ENCODE assay signal across 35 cellular contexts in genomic region chr5:132667309-132667708, GRCh38. TPM values are rescaled to one million over a fixed set of nuclear protein-coding genes. Genes with fewer than 3 reads are reported as not detected.
"Had no signal": no experiment of that assay in that cellular context is flagged by ENCODE, and none has a peak within 500 bp of the region (broad histone marks: within the 10 kb centered on the region; RNA-seq: fewer than 3 reads in every experiment).

No MANE protein-coding gene starts in this region.

- H3K9ac ChIP-seq: SK-N-SH had no signal

- H3K4me1 Mint-ChIP-seq: activated naive CD4-positive, alpha-beta T cell treated with anti-CD3 and anti-CD28 coated beads, Interleukin-2, amount 50 U/mL, for 24 hours had no signal

- H3K9me3 ChIP-seq: Peyer's patch, SJSA1, SK-N-SH had no signal

- H3K27me3 Mint-ChIP-seq: activated CD4-positive, alpha-beta memory T cell treated with anti-CD3 and anti-CD28 coated beads for 36 hours; activated CD4-positive, alpha-beta T cell treated with anti-CD3 and anti-CD28 coated beads, Interleukin-2, amount 10 ng/mL, durations not matched to agents 7 days and 5 days; activated naive CD4-positive, alpha-beta T cell treated with anti-CD3 and anti-CD28 coated beads, Interleukin-2, amount 50 U/mL, for 24 hours had no signal

- H3K36me3 ChIP-seq: brain microvascular endothelial cell, Peyer's patch, SJSA1 had no signal

- H3K4me3 ChIP-seq: Peyer's patch, SJSA1 had no signal

- H3K27ac ChIP-seq: brain microvascular endothelial cell, Peyer's patch, SJSA1 had no signal

- DNase-seq: activated CD4-positive, alpha-beta memory T cell treated with anti-CD3 and anti-CD28 coated beads for 36 hours; activated CD4-positive, alpha-beta T cell treated with anti-CD3 and anti-CD28 coated beads, Interleukin-2, amount 10 ng/mL, durations not matched to agents 7 days and 5 days; activated CD8-positive, alpha-beta memory T cell treated with anti-CD3 and anti-CD28 coated beads, Interleukin-2, amount 50 U/mL, for 4 hours; activated effector memory CD4-positive, alpha-beta T cell treated with Interleukin-2 at 50 U/mL for 16 hours; activated T-cell treated with anti-CD3 and anti-CD28 coated beads for 4 hours; activated T-cell treated with anti-CD3 and anti-CD28 coated beads, Interleukin-2, amount 50 U/mL, for 4 hours; amniotic stem cell; aorta; brain microvascular endothelial cell; central memory CD4-positive, alpha-beta T cell; KG1; MM.1S; MV-4-11; NCI-H1092; NCI-H1436 treated with DMSO at 0.1 percent for 48 hours; NCI-H1694 treated with DMSO at 0.1 percent for 48 hours; NCI-H2029 treated with DMSO at 0.1 percent for 48 hours; NCI-H2107; NCI-H2171; NCI-H510A; NCI-H526; NCI-H748 treated with DMSO at 0.1 percent for 48 hours; NK-92 treated with Interleukin-12 subunit alpha and Interleukin-12 subunit beta, amount 100 ng/mL, for 24 hours; PC-3; Peyer's patch; RPMI8226; SHP77 treated with DMSO at 0.1 percent for 48 hours; SK-N-SH; T-helper 2 cell; T1000 had no signal

- H3K9me3 Mint-ChIP-seq: activated CD4-positive, alpha-beta memory T cell treated with anti-CD3 and anti-CD28 coated beads for 36 hours; activated CD4-positive, alpha-beta T cell treated with anti-CD3 and anti-CD28 coated beads, Interleukin-2, amount 10 ng/mL, durations not matched to agents 7 days and 5 days; activated naive CD4-positive, alpha-beta T cell treated with anti-CD3 and anti-CD28 coated beads, Interleukin-2, amount 50 U/mL, for 24 hours; activated T-cell treated with anti-CD3 and anti-CD28 coated beads, Interleukin-2, amount 50 U/mL, for 4 hours had no signal

- H3K4me2 ChIP-seq: SK-N-SH had no signal

- H3K36me3 Mint-ChIP-seq: activated CD4-positive, alpha-beta memory T cell treated with anti-CD3 and anti-CD28 coated beads for 36 hours had no signal

- H3K27me3 ChIP-seq: brain microvascular endothelial cell, Peyer's patch, SJSA1 had no signal

- ATAC-seq: activated T-cell treated with anti-CD3 and anti-CD28 coated beads, Interleukin-2, amount 50 U/mL, for 4 hours; PC-3 had no signal

- H3K4me3 Mint-ChIP-seq: activated CD4-positive, alpha-beta memory T cell treated with anti-CD3 and anti-CD28 coated beads for 36 hours; activated CD4-positive, alpha-beta T cell treated with anti-CD3 and anti-CD28 coated beads, Interleukin-2, amount 10 ng/mL, durations not matched to agents 7 days and 5 days; activated naive CD4-positive, alpha-beta T cell treated with anti-CD3 and anti-CD28 coated beads, Interleukin-2, amount 50 U/mL, for 24 hours; activated T-cell treated with anti-CD3 and anti-CD28 coated beads, Interleukin-2, amount 50 U/mL, for 4 hours; activated T-helper 1 cell treated with anti-CD3 and anti-CD28 coated beads, Interleukin-12 subunit alpha, Interleukin-12 subunit beta, Interleukin-2, Interleukin-4 antibody, amounts not matched to agents 30 ng/mL and 10 ng/mL and 1 ng/mL, durations not matched to agents 14 hours and 24 hours and 36 hours had no signal

- H3K27ac Mint-ChIP-seq: activated CD4-positive, alpha-beta memory T cell treated with anti-CD3 and anti-CD28 coated beads for 36 hours; activated CD4-positive, alpha-beta T cell treated with anti-CD3 and anti-CD28 coated beads, Interleukin-2, amount 10 ng/mL, durations not matched to agents 7 days and 5 days; activated naive CD4-positive, alpha-beta T cell treated with anti-CD3 and anti-CD28 coated beads, Interleukin-2, amount 50 U/mL, for 24 hours had no signal

RNA-seq across cellular contexts. Expression of gene IL4, which starts 6.5 kb away (rescaled TPM):
- total RNA-seq: activated CD4-positive, alpha-beta T cell treated with anti-CD3 and anti-CD28 coated beads, Interleukin-2, amount 10 ng/mL, durations not matched to agents 7 days and 5 days; aorta; cerebellum; LHCN-M2; PC-3; Peyer's patch; SJSA1 had no signal
- polyA plus RNA-seq: aorta, SK-N-SH had no signal

RNA-seq across cellular contexts. Expression of gene IL13, which starts 9.3 kb away (rescaled TPM):
- total RNA-seq: aorta, cerebellum, LHCN-M2, PC-3, Peyer's patch, SJSA1 had no signal
